ENCODE assay signal across 24 cellular contexts in genomic region chr2:68245672-68246071, GRCh38.
"Had no signal": no experiment of that assay in that cellular context is flagged by ENCODE, and none has a peak within 500 bp of the region (broad histone marks: within the 10 kb centered on the region; RNA-seq: fewer than 3 reads in every experiment).

No MANE protein-coding gene starts in this region.

- H3K4me3 ChIP-seq: dorsolateral prefrontal cortex, esophagus muscularis mucosa, lung, mucosa of descending colon, right atrium auricular region, smooth muscle cell, thoracic aorta, tibial nerve, upper lobe of left lung had no signal

- H3K27me3 Mint-ChIP-seq: memory B cell; naive B cell; natural killer cell treated with Interleukin-12 subunit alpha and Interleukin-12 subunit beta and Interleukin-15 and Interleukin-18, amount 100 ng/mL, for 72 hours; progenitor cell of endocrine pancreas; stimulated activated memory B cell treated with anti-CD40 and anti-IgM and Interleukin-4, amounts not matched to agents 10 μg/mL and 1 μg/mL and 100 μg/mL, for 72 hours had no signal

- H3K4me2 ChIP-seq: smooth muscle cell had no signal

- H3K36me3 ChIP-seq: right atrium auricular region, thoracic aorta, tibial nerve had no signal

- H3K27me3 ChIP-seq: dorsolateral prefrontal cortex, esophagus muscularis mucosa, right atrium auricular region, tibial nerve, upper lobe of left lung had no signal

- ATAC-seq: mucosa of descending colon; natural killer cell treated with Interleukin-12 subunit alpha and Interleukin-12 subunit beta and Interleukin-15 and Interleukin-18, amount 100 ng/mL, for 72 hours; sciatic nerve; stimulated activated memory B cell treated with anti-CD40 and anti-IgM and Interleukin-4, amounts not matched to agents 10 μg/mL and 1 μg/mL and 100 μg/mL, for 72 hours; stimulated activated naive CD8-positive, alpha-beta T cell treated with anti-CD3 and anti-CD28 coated beads, Interleukin-15, Interleukin-2, amounts not matched to agents 100 U/mL and 50 U/mL, for 24 hours had no signal

- H3K27ac Mint-ChIP-seq: endodermal cell; memory B cell; naive B cell; natural killer cell treated with Interleukin-12 subunit alpha and Interleukin-12 subunit beta and Interleukin-15 and Interleukin-18, amount 100 ng/mL, for 72 hours; progenitor cell of endocrine pancreas; stimulated activated memory B cell treated with anti-CD40 and anti-IgM and Interleukin-4, amounts not matched to agents 10 μg/mL and 1 μg/mL and 100 μg/mL, for 72 hours had no signal

- DNase-seq: dorsolateral prefrontal cortex; effector CD4-positive, alpha-beta T cell; endodermal cell; foreskin melanocyte; head of caudate nucleus; mucosa of descending colon; naive B cell; stimulated activated CD4-positive, alpha-beta T cell treated with anti-CD3 and anti-CD28 coated beads, Interleukin-2, amount 100 ng/mL, for 24 hours; stimulated activated CD4-positive, alpha-beta T cell treated with anti-CD3 and anti-CD28 coated beads, Interleukin-4, amount 100 ng/mL, for 24 hours; stimulated activated naive CD8-positive, alpha-beta T cell treated with anti-CD3 and anti-CD28 coated beads, Interleukin-15, Interleukin-2, amounts not matched to agents 100 U/mL and 50 U/mL, for 24 hours; upper lobe of left lung had no signal

- H3K27ac ChIP-seq: dorsolateral prefrontal cortex, parathyroid adenoma, right atrium auricular region, thoracic aorta, tibial nerve, upper lobe of left lung had no signal

- H3K4me3 Mint-ChIP-seq: endodermal cell; memory B cell; naive B cell; natural killer cell treated with Interleukin-12 subunit alpha and Interleukin-12 subunit beta and Interleukin-15 and Interleukin-18, amount 100 ng/mL, for 72 hours; neural crest cell; stimulated activated memory B cell treated with anti-CD40 and anti-IgM and Interleukin-4, amounts not matched to agents 10 μg/mL and 1 μg/mL and 100 μg/mL, for 72 hours had no signal

- H3K9ac ChIP-seq: parathyroid adenoma had no signal

- H3K9me3 Mint-ChIP-seq: endodermal cell; memory B cell; naive B cell; natural killer cell treated with Interleukin-12 subunit alpha and Interleukin-12 subunit beta and Interleukin-15 and Interleukin-18, amount 100 ng/mL, for 72 hours; neural crest cell; stimulated activated memory B cell treated with anti-CD40 and anti-IgM and Interleukin-4, amounts not matched to agents 10 μg/mL and 1 μg/mL and 100 μg/mL, for 72 hours had no signal

- H3K9me3 ChIP-seq: esophagus muscularis mucosa, mucosa of descending colon, right atrium auricular region, thoracic aorta, tibial nerve, upper lobe of left lung had no signal

- H2AFZ ChIP-seq: parathyroid adenoma had no signal
